Comparison of ENCODE assay signal across 9 cellular contexts in the genomic region with DNA sequence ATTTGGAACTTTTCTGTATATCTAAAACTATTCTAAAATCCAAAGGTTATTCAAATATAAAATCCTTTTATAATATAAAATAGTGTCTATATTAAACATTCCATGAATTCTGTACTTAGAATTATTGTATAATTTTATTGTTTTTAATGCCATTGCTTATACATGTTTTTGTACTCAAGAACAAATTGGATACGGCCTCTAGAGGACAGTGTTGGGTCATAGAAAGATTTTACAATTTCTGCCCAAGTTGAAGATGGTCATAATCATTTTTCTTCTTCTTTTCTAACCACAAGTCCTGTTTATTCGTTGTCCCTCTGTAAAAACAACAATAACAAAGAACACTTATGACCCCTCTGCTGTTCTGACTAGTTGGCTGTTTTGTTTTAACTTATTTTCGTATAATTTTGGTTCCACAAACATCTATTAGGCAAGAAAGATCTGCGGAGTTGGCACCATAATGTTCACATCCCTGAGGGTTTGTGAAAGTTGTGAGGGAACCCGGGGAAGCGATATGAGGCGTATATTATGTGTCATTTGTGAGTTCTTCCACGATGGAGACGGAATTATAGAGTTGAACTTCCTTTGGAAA.
DNase-seq lines count a peak whose midpoint lies in the region; ATAC-seq, FAIRE-seq and TF ChIP-seq lines count a peak whose summit lies in the region.
"Had no signal": no experiment of that assay in that cellular context is flagged by ENCODE, and none has a peak within 500 bp of the region (broad histone marks: within the 10 kb centered on the region; RNA-seq: fewer than 3 reads in every experiment).

No MANE protein-coding gene starts in this region.

- H3K9me3 ChIP-seq in RWPE2 (ENCODE audit: severe bottlenecking) (no peaks in the 10 kb centered on the region), neuronal stem cell (replicated peaks in 1 of 2; ENCODE audit: control insufficient read depth in 2 of 2, insufficient read depth in 1 of 2, low read depth in 1 of 2, low read length in 2 of 2) (peaks cover 0 to 13% of the 10 kb centered on the region in 2 donors)

- H3K14ac ChIP-seq in neuronal stem cell (ENCODE audit: low read length) = no peak overlapping the region

- H3K4me1 ChIP-seq in RWPE2 (ENCODE audit: insufficient read depth, poor library complexity, severe bottlenecking) (no peaks in the 10 kb centered on the region), neuronal stem cell (ENCODE audit: control insufficient read depth in 2 of 2, insufficient read depth in 1 of 2, low read depth in 1 of 2, low read length in 2 of 2) (no peaks in the 10 kb centered on the region)

- ATAC-seq in RWPE2 (ENCODE audit: low read depth) (no peak), HG02884 (IDR thresholded peaks at IDR 0.05; ENCODE audit: unreplicated experiment) (no peak), GM18907 (IDR thresholded peaks at IDR 0.05; ENCODE audit: unreplicated experiment) (no peak)

- H3K27me3 ChIP-seq in RWPE2 (ENCODE audit: insufficient read depth, poor library complexity, severe bottlenecking) = no peaks in the 10 kb centered on the region
- H3K27me3 ChIP-seq in neuronal stem cell (ENCODE audit: control insufficient read depth in 3 of 3, insufficient read depth in 3 of 3, low read depth in 1 of 3, low read length in 3 of 3) = no peaks in the 10 kb centered on the region

- DNase-seq in AG10803 (ENCODE audit: low read depth) (peak; percentile 66), GM18507 (ENCODE audit: extremely low spot score, insufficient read length, low read depth) (no peak), RWPE2 (ENCODE audit: low spot score) (no peak), foreskin melanocyte (peak; percentile 38), islet precursor cell (no peak), neuronal stem cell (ENCODE audit: low spot score) (no peak)

- no peak overlapping the region for H3K4ac ChIP-seq in neuronal stem cell (ENCODE audit: low read length)

- peak; percentile 60 for FAIRE-seq in GM18507 (lab: Jason Lieb, UNC)

- WGBS in neuronal stem cell (ENCODE audit: extremely low coverage in 2 of 2, insufficient read length in 2 of 2, insufficient replicate concordance in 1 of 2), 2 donors = no CpG with 5 or more reads among the region's 9 CpGs

- no peak overlapping the region for H2BK5ac ChIP-seq in neuronal stem cell (ENCODE audit: low read length)

- H3K27ac ChIP-seq in RWPE2 (ENCODE audit: poor library complexity, severe bottlenecking) (no peak overlapping the region), neuronal stem cell (replicated peaks; ENCODE audit: low read length) (no peak overlapping the region)
- H3K27ac ChIP-seq: epithelial cell of prostate had no signal

- no peak overlapping the region for H3K23ac ChIP-seq in neuronal stem cell (ENCODE audit: low read depth, low read length, poor library complexity)

- no peak overlapping the region for H2AFZ ChIP-seq in neuronal stem cell (ENCODE audit: low read length)

- H2AK5ac ChIP-seq in neuronal stem cell (ENCODE audit: low read depth, low read length) = no peak overlapping the region

- no peak overlapping the region for H4K8ac ChIP-seq in neuronal stem cell (ENCODE audit: low read depth, low read length)

- no peak overlapping the region for H3K9ac ChIP-seq in neuronal stem cell (ENCODE audit: low read depth, low read length, poor library complexity)

- H2BK15ac ChIP-seq in neuronal stem cell (ENCODE audit: low read length) = no peak overlapping the region

- H3K4me2 ChIP-seq in neuronal stem cell (ENCODE audit: insufficient read depth, low read length, poor library complexity, severe bottlenecking) = no peak overlapping the region

- H3K4me3 ChIP-seq in AG10803 (ENCODE audit: low read length) (no peak overlapping the region), RWPE2 (ENCODE audit: severe bottlenecking) (no peak overlapping the region), neuronal stem cell (ENCODE audit: low read length in 2 of 2) (no peak overlapping the region)

- H2BK12ac ChIP-seq in neuronal stem cell (ENCODE audit: low read length) = no peak overlapping the region

- H3K18ac ChIP-seq in neuronal stem cell (ENCODE audit: low read length) = no peak overlapping the region

- H2BK120ac ChIP-seq in neuronal stem cell (ENCODE audit: low read depth, low read length) = no peak overlapping the region

- H3K79me1 ChIP-seq in neuronal stem cell (ENCODE audit: low read depth, low read length) = no peaks in the 10 kb centered on the region

- no peak overlapping the region for H4K91ac ChIP-seq in neuronal stem cell (ENCODE audit: low read depth, low read length, poor library complexity)

- H3K36me3 ChIP-seq in RWPE2 (ENCODE audit: low read depth) (no peaks in the 10 kb centered on the region), neuronal stem cell (replicated peaks in 1 of 2; ENCODE audit: control insufficient read depth in 2 of 2, insufficient read depth in 2 of 2, low read length in 2 of 2) (peaks cover 0 to 4% of the 10 kb centered on the region in 2 donors)

- peak; percentile 91 for TF ChIP-seq CTCF in AG10803 (conservative IDR thresholded peaks at IDR 0.05; ENCODE audit: low read length)
- TF ChIP-seq CTCF in RWPE2 (IDR thresholded peaks at IDR 0.05; ENCODE audit: poor library complexity, severe bottlenecking) = peak; percentile 83

Comparison
In these comparisons a context has a peak if more than half of its experiments do, and no peak if none do; other contexts are left out.
1. DNase-seq: peak in AG10803 (single experiment) and foreskin melanocyte (single experiment); none in GM18507 (single experiment), RWPE2 (single experiment), islet precursor cell (single experiment) and neuronal stem cell (single experiment).